1 cellular context compared by ENCODE assay signal in the genomic region with DNA sequence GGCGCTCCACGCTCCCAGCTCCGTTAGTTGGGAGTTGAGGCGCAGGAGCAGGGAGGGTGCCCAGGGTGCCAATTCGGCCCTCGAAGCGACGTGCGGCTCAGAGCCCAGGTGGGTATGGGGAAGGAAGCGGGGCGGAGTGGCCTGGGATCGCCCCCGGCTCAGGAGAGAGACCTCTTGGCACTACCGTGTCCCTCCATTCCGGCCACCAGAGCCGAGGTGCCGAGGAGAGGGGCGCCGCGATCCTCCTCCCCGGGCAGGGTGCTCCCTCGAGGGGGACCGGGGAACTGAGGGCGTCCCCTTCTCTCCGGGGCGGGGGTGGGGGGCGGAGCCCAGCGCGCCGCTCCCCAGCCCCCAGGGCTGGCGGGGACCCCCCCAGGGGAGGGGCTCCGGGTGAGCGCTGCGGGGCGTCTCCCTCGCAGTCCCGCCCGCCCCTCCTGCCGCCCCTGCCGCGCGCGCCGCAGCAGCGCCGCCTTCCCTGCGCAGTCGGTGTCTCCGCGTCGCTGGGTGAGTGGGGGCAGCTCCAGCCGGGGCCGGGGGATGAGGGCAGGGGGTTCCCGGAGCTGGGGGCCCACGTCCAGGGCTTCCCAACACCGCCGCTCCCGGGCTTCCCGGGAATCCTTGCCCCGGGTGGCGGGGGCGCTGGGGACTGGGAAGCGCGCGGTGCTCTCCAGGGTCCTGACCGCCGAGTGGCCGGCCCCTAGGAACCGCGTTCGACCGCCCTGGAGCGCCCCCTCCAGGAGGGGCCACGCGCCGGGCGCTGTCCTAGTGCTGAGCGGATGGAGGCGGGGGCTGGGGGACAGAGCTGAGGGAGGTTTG.
TF ChIP-seq lines count a peak whose summit lies in the region.

Gene HPCA (plus strand): TSS at position 480 of the 816 bp plus-strand sequence. CDS start 2,408 bp downstream, outside the sequence.

TF ChIP-seq in K562, 482 proteins besides CTCF, POLR2A, EP300 and RAD21 (continued from another document and continues in another):
- TF ChIP-seq, protein P1, sequence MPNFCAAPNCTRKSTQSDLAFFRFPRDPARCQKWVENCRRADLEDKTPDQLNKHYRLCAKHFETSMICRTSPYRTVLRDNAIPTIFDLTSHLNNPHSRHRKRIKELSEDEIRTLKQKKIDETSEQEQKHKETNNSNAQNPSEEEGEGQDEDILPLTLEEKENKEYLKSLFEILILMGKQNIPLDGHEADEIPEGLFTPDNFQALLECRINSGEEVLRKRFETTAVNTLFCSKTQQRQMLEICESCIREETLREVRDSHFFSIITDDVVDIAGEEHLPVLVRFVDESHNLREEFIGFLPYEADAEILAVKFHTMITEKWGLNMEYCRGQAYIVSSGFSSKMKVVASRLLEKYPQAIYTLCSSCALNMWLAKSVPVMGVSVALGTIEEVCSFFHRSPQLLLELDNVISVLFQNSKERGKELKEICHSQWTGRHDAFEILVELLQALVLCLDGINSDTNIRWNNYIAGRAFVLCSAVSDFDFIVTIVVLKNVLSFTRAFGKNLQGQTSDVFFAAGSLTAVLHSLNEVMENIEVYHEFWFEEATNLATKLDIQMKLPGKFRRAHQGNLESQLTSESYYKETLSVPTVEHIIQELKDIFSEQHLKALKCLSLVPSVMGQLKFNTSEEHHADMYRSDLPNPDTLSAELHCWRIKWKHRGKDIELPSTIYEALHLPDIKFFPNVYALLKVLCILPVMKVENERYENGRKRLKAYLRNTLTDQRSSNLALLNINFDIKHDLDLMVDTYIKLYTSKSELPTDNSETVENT (CRISPR knock-in tag; IDR thresholded peaks at IDR 0.05), result no peak
- no peak for TF ChIP-seq CHD1 (IDR thresholded peaks at IDR 0.05; ENCODE audit: low read length)
- no peak for TF ChIP-seq NR4A1 (CRISPR knock-in tag; IDR thresholded peaks at IDR 0.05)
- TF ChIP-seq NR4A1 (tag; IDR thresholded peaks at IDR 0.05), result peak; percentile 83; the same call in 1 of the 2 replicates
- no peak for TF ChIP-seq STAT5B (CRISPR knock-in tag; IDR thresholded peaks at IDR 0.05)
- TF ChIP-seq USF1 (CRISPR knock-in tag; IDR thresholded peaks at IDR 0.05), result peak; percentile 59; the same call in 1 of the 2 replicates
- TF ChIP-seq FOSL1 (tag; conservative IDR thresholded peaks at IDR 0.05), result no peak; the same call in 1 of the 2 replicates
- TF ChIP-seq U2AF2 (optimal IDR thresholded peaks at IDR 0.05; ENCODE audit: low read depth, low read length), result no peak
- no peak for TF ChIP-seq MCM2 (IDR thresholded peaks at IDR 0.05; ENCODE audit: low read depth)
- TF ChIP-seq, protein P2, sequence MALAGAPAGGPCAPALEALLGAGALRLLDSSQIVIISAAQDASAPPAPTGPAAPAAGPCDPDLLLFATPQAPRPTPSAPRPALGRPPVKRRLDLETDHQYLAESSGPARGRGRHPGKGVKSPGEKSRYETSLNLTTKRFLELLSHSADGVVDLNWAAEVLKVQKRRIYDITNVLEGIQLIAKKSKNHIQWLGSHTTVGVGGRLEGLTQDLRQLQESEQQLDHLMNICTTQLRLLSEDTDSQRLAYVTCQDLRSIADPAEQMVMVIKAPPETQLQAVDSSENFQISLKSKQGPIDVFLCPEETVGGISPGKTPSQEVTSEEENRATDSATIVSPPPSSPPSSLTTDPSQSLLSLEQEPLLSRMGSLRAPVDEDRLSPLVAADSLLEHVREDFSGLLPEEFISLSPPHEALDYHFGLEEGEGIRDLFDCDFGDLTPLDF (CRISPR knock-in tag; IDR thresholded peaks at IDR 0.05), result peak; percentile 99
- TF ChIP-seq, protein P3, sequence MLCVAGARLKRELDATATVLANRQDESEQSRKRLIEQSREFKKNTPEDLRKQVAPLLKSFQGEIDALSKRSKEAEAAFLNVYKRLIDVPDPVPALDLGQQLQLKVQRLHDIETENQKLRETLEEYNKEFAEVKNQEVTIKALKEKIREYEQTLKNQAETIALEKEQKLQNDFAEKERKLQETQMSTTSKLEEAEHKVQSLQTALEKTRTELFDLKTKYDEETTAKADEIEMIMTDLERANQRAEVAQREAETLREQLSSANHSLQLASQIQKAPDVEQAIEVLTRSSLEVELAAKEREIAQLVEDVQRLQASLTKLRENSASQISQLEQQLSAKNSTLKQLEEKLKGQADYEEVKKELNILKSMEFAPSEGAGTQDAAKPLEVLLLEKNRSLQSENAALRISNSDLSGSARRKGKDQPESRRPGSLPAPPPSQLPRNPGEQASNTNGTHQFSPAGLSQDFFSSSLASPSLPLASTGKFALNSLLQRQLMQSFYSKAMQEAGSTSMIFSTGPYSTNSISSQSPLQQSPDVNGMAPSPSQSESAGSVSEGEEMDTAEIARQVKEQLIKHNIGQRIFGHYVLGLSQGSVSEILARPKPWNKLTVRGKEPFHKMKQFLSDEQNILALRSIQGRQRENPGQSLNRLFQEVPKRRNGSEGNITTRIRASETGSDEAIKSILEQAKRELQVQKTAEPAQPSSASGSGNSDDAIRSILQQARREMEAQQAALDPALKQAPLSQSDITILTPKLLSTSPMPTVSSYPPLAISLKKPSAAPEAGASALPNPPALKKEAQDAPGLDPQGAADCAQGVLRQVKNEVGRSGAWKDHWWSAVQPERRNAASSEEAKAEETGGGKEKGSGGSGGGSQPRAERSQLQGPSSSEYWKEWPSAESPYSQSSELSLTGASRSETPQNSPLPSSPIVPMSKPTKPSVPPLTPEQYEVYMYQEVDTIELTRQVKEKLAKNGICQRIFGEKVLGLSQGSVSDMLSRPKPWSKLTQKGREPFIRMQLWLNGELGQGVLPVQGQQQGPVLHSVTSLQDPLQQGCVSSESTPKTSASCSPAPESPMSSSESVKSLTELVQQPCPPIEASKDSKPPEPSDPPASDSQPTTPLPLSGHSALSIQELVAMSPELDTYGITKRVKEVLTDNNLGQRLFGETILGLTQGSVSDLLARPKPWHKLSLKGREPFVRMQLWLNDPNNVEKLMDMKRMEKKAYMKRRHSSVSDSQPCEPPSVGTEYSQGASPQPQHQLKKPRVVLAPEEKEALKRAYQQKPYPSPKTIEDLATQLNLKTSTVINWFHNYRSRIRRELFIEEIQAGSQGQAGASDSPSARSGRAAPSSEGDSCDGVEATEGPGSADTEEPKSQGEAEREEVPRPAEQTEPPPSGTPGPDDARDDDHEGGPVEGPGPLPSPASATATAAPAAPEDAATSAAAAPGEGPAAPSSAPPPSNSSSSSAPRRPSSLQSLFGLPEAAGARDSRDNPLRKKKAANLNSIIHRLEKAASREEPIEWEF (CRISPR knock-in tag; IDR thresholded peaks at IDR 0.05), result no peak
- TF ChIP-seq RFX5 (IDR thresholded peaks at IDR 0.05; ENCODE audit: low read depth, low read length), result no peak
- TF ChIP-seq E4F1 (CRISPR knock-in tag; IDR thresholded peaks at IDR 0.05; ENCODE audit: borderline replicate concordance), result no peak
- TF ChIP-seq DEAF1 (CRISPR knock-in tag; IDR thresholded peaks at IDR 0.05), result no peak
- peak; percentile 100 for TF ChIP-seq TGIF2 (CRISPR knock-in tag; IDR thresholded peaks at IDR 0.05)
- TF ChIP-seq DIDO1 (tag; IDR thresholded peaks at IDR 0.05; ENCODE audit: low read depth), result peak; percentile 51; the same call in 1 of the 2 replicates
- no peak for TF ChIP-seq PTRF (tag; IDR thresholded peaks at IDR 0.05)
- TF ChIP-seq NFIX (CRISPR knock-in tag; IDR thresholded peaks at IDR 0.05; ENCODE audit: low read depth), result no peak
- TF ChIP-seq PCBP2 (IDR thresholded peaks at IDR 0.05; ENCODE audit: low read depth, low read length, poor library complexity, severe bottlenecking), result no peak
- TF ChIP-seq SRF (CRISPR knock-in tag; IDR thresholded peaks at IDR 0.05), result peak in 1 of 2 experiments; percentile 95; a peak in 2 of 4 replicates
- no peak for TF ChIP-seq MBD2 (IDR thresholded peaks at IDR 0.05; ENCODE audit: borderline replicate concordance, low read depth)
- TF ChIP-seq NFE2L1 (tag; IDR thresholded peaks at IDR 0.05; ENCODE audit: borderline replicate concordance, low read depth), result no peak
- TF ChIP-seq ZNF609 (CRISPR knock-in tag; IDR thresholded peaks at IDR 0.05; ENCODE audit: borderline replicate concordance), result peak; percentile 99
- no peak for TF ChIP-seq CSDE1 (IDR thresholded peaks at IDR 0.05)
- TF ChIP-seq STAT5A (IDR thresholded peaks at IDR 0.05; ENCODE audit: borderline replicate concordance, low read length), result no peak; the same call in 1 of the 2 replicates
- no peak for TF ChIP-seq HOMEZ (CRISPR knock-in tag; IDR thresholded peaks at IDR 0.05)
- no peak for TF ChIP-seq CHCHD3 (CRISPR knock-in tag; IDR thresholded peaks at IDR 0.05)
- 0 out of 2 replicates have a peak, but pooled peaks have one; percentile 42 for TF ChIP-seq RBM14 (IDR thresholded peaks at IDR 0.05; ENCODE audit: borderline replicate concordance, insufficient read depth, low read depth, low read length)
- peak; percentile 56; the same call in 1 of the 2 replicates for TF ChIP-seq ZKSCAN1 (IDR thresholded peaks at IDR 0.05; ENCODE audit: low read depth, low read length)
- TF ChIP-seq KAT8 (IDR thresholded peaks at IDR 0.05; ENCODE audit: low read depth), result no peak
- TF ChIP-seq NFE2 (IDR thresholded peaks at IDR 0.05; ENCODE audit: low read depth), result no peak
- TF ChIP-seq, protein P4, sequence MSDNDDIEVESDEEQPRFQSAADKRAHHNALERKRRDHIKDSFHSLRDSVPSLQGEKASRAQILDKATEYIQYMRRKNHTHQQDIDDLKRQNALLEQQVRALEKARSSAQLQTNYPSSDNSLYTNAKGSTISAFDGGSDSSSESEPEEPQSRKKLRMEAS (CRISPR knock-in tag; IDR thresholded peaks at IDR 0.05), result peak; percentile 92
